14 cellular contexts compared by ENCODE assay signal in genomic region chr10:91711885-91712284, GRCh38.
DNase-seq lines count a peak whose midpoint lies in the region; ATAC-seq and TF ChIP-seq lines count a peak whose summit lies in the region.
"Had no signal": no experiment of that assay in that cellular context is flagged by ENCODE, and none has a peak within 500 bp of the region (broad histone marks: within the 10 kb centered on the region; RNA-seq: fewer than 3 reads in every experiment).

No MANE protein-coding gene starts in this region.

- H3K56ac ChIP-seq in IMR-90 (ENCODE audit: extremely low read depth, insufficient read depth, low read length) = no peak overlapping the region

- TF ChIP-seq RAD21 in IMR-90 (IDR thresholded peaks at IDR 0.05; ENCODE audit: low read length) = no peak

- H2AFZ ChIP-seq in IMR-90 (replicated peaks; ENCODE audit: low read length, poor library complexity) = peak overlapping the region; percentile 58

- peaks cover 4% of the 10 kb centered on the region; the same call in 1 of the 2 replicates for H3K4me1 ChIP-seq in IMR-90 (ENCODE audit: control insufficient read depth, insufficient read depth, low read length)
- H3K4me1 ChIP-seq: Caco-2 had no signal

- in situ Hi-C loops in IMR-90 (cut with MboI; ENCODE audit: low sequenced_read_pairs) = no loop called here

- H3K27ac ChIP-seq in IMR-90 (ENCODE audit: insufficient read depth, low read length) (no peak overlapping the region), substantia nigra (ENCODE audit: low read depth, low read length, poor library complexity, severe bottlenecking) (no peak overlapping the region)
- H3K27ac ChIP-seq: heart left ventricle had no signal

- H3K4me3 ChIP-seq in IMR-90 (ENCODE audit: insufficient read depth, low read depth, low read length) = no peak overlapping the region
- H3K4me3 ChIP-seq: heart left ventricle, skin epidermis had no signal

- H2BK20ac ChIP-seq in IMR-90 (ENCODE audit: low read depth, low read length) = no peak overlapping the region

- no peak overlapping the region for H3K14ac ChIP-seq in IMR-90 (replicated peaks; ENCODE audit: low read depth, low read length)

- ATAC-seq in GM19043 (IDR thresholded peaks at IDR 0.05; ENCODE audit: low read depth, unreplicated experiment) (peak; percentile 74), HG02623 (IDR thresholded peaks at IDR 0.05; ENCODE audit: unreplicated experiment) (peak; percentile 67), IMR-90 (ENCODE audit: low read depth) (no peak)
- no peak for ATAC-seq in activated naive CD4-positive, alpha-beta T cell treated with anti-CD3 and anti-CD28 coated beads, Interleukin-2, amount 50 U/mL, for 72 hours
- ATAC-seq: activated CD8-positive, alpha-beta T cell treated with anti-CD3 and anti-CD28 coated beads for 36 hours; heart left ventricle had no signal

- H3K4me2 ChIP-seq in IMR-90 (ENCODE audit: low read depth, low read length) = no peak overlapping the region; the same call in 1 of the 2 replicates

- BruUV-seq in IMR-90 (replicated peaks; lab: Mats Ljungman, UMichigan) = no TSS peak

- H3K9ac ChIP-seq in IMR-90 (ENCODE audit: low read depth, low read length) = no peak overlapping the region

- no peaks in the 10 kb centered on the region for H3K36me3 ChIP-seq in IMR-90 (ENCODE audit: control insufficient read depth, insufficient read depth, low read length)
- H3K36me3 ChIP-seq: heart left ventricle had no signal

- no peak overlapping the region for H2BK15ac ChIP-seq in IMR-90 (ENCODE audit: low read depth, low read length)

- POLR2A ChIA-PET in IMR-90 (lab: Charles Lee; ENCODE audit: unreplicated experiment) = no interaction called here

- no peak overlapping the region for H2AK9ac ChIP-seq in IMR-90 (replicated peaks; ENCODE audit: low read depth, low read length, poor library complexity)

- no peaks in the 10 kb centered on the region for H4K20me1 ChIP-seq in IMR-90 (ENCODE audit: insufficient read depth, low read length)

- peaks cover 3% of the 10 kb centered on the region; the same call in 1 of the 2 replicates for H3K27me3 ChIP-seq in IMR-90 (ENCODE audit: control insufficient read depth, insufficient read depth, low read length)
- H3K27me3 ChIP-seq: heart left ventricle had no signal

- no peaks in the 10 kb centered on the region for H3K9me3 ChIP-seq in IMR-90 (ENCODE audit: control insufficient read depth, insufficient read depth, low read length)
- H3K9me3 ChIP-seq: Caco-2 had no signal

- dilution Hi-C loops in IMR-90 (cut with HindIII; ENCODE audit: low sequenced_read_pairs, unreplicated experiment) = no loop called here

- peak overlapping the region; percentile 12 for H3K27ac Mint-ChIP-seq in progenitor cell of endocrine pancreas
- no peak overlapping the region for H3K27ac Mint-ChIP-seq in activated naive CD4-positive, alpha-beta T cell treated with anti-CD3 and anti-CD28 coated beads, Interleukin-2, amount 50 U/mL, for 72 hours
- H3K27ac Mint-ChIP-seq: activated CD8-positive, alpha-beta T cell treated with anti-CD3 and anti-CD28 coated beads for 36 hours; activated naive CD8-positive, alpha-beta T cell treated with anti-CD3 and anti-CD28 coated beads, Interleukin-2, amount 10 ng/mL, durations not matched to agents 7 days and 5 days had no signal

- no peaks in the 10 kb centered on the region for H3K36me3 Mint-ChIP-seq in progenitor cell of endocrine pancreas (ENCODE audit: insufficient read depth)
- no peaks in the 10 kb centered on the region for H3K36me3 Mint-ChIP-seq in activated naive CD4-positive, alpha-beta T cell treated with anti-CD3 and anti-CD28 coated beads, Interleukin-2, amount 50 U/mL, for 72 hours
- H3K36me3 Mint-ChIP-seq: activated naive CD8-positive, alpha-beta T cell treated with anti-CD3 and anti-CD28 coated beads, Interleukin-2, amount 10 ng/mL, durations not matched to agents 7 days and 5 days had no signal

- H2BK5ac ChIP-seq in IMR-90 (ENCODE audit: low read depth, low read length, poor library complexity, severe bottlenecking) = no peak overlapping the region

- no peak for DNase-seq in IMR-90
- no peak for DNase-seq in progenitor cell of endocrine pancreas (ENCODE audit: low spot score, unreplicated experiment)
- no peak for DNase-seq in activated CD4-positive, alpha-beta T cell treated with anti-CD3 and anti-CD28 coated beads, Interleukin-2, amount 50 U/mL, for 1 hour
- no peak for DNase-seq in DMS 273 treated with DMSO at 0.1 percent for 48 hours (lab: John Stamatoyannopoulos, UW)
- no peak for DNase-seq in activated naive CD4-positive, alpha-beta T cell treated with anti-CD3 and anti-CD28 coated beads, Interleukin-2, amount 50 U/mL, for 72 hours (ENCODE audit: low spot score in 2 of 2)
- DNase-seq in substantia nigra (lab: John Stamatoyannopoulos, UW) = no peak
- DNase-seq: activated CD8-positive, alpha-beta T cell treated with anti-CD3 and anti-CD28 coated beads for 36 hours; activated naive CD8-positive, alpha-beta T cell treated with anti-CD3 and anti-CD28 coated beads, Interleukin-2, amount 10 ng/mL, durations not matched to agents 7 days and 5 days; Caco-2; dorsolateral prefrontal cortex; heart left ventricle had no signal

- CTCF ChIA-PET in IMR-90 (lab: Yijun Ruan, JAX) = no interaction called here

- no peak overlapping the region for H3K23ac ChIP-seq in IMR-90 (ENCODE audit: low read depth, low read length)

- no peak overlapping the region for H4K5ac ChIP-seq in IMR-90 (ENCODE audit: low read depth, low read length)

- H3K9me3 Mint-ChIP-seq in progenitor cell of endocrine pancreas (ENCODE audit: low read depth) = no peaks in the 10 kb centered on the region
- H3K9me3 Mint-ChIP-seq in activated naive CD4-positive, alpha-beta T cell treated with anti-CD3 and anti-CD28 coated beads, Interleukin-2, amount 50 U/mL, for 72 hours = no peaks in the 10 kb centered on the region
- H3K9me3 Mint-ChIP-seq: activated CD8-positive, alpha-beta T cell treated with anti-CD3 and anti-CD28 coated beads for 36 hours; activated naive CD8-positive, alpha-beta T cell treated with anti-CD3 and anti-CD28 coated beads, Interleukin-2, amount 10 ng/mL, durations not matched to agents 7 days and 5 days had no signal

- no peak overlapping the region for H4K8ac ChIP-seq in IMR-90 (ENCODE audit: low read depth in 2 of 2, low read length in 2 of 2)

- no peak overlapping the region for H2BK120ac ChIP-seq in IMR-90 (ENCODE audit: low read depth, low read length)

- no peak overlapping the region; the same call in 1 of the 2 replicates for H3K18ac ChIP-seq in IMR-90 (ENCODE audit: low read depth, low read length)

- intact Hi-C loops in IMR-90 (cut with micrococcal nuclease) = no loop called here

- H3K27me3 Mint-ChIP-seq in progenitor cell of endocrine pancreas = no peaks in the 10 kb centered on the region

- H2AK5ac ChIP-seq in IMR-90 (ENCODE audit: low read depth, low read length) = no peak overlapping the region

- no peak for TF ChIP-seq CTCF in IMR-90 (conservative IDR thresholded peaks at IDR 0.05; ENCODE audit: low read depth, low read length)
- no peak for TF ChIP-seq CTCF in progenitor cell of endocrine pancreas (IDR thresholded peaks at IDR 0.05; ENCODE audit: unreplicated experiment)

- H3K79me1 ChIP-seq in IMR-90 (ENCODE audit: low read depth in 1 of 2, low read length in 2 of 2) = no peaks in the 10 kb centered on the region

- no peak overlapping the region for H3K4ac ChIP-seq in IMR-90 (ENCODE audit: low read depth, low read length)

- H3K4me3 Mint-ChIP-seq in progenitor cell of endocrine pancreas (ENCODE audit: low read depth) = no peak overlapping the region
- H3K4me3 Mint-ChIP-seq: activated CD8-positive, alpha-beta T cell treated with anti-CD3 and anti-CD28 coated beads for 36 hours; activated naive CD8-positive, alpha-beta T cell treated with anti-CD3 and anti-CD28 coated beads, Interleukin-2, amount 10 ng/mL, durations not matched to agents 7 days and 5 days had no signal

- no peaks in the 10 kb centered on the region for H3K9me1 ChIP-seq in IMR-90 (ENCODE audit: insufficient read depth, low read length)

- H4K91ac ChIP-seq in IMR-90 (ENCODE audit: insufficient read depth, low read depth, low read length) = no peak overlapping the region

- no peaks in the 10 kb centered on the region for H3K4me1 Mint-ChIP-seq in progenitor cell of endocrine pancreas (ENCODE audit: low read depth)
- H3K4me1 Mint-ChIP-seq: activated naive CD8-positive, alpha-beta T cell treated with anti-CD3 and anti-CD28 coated beads, Interleukin-2, amount 10 ng/mL, durations not matched to agents 7 days and 5 days had no signal

- TF ChIP-seq POLR2A in IMR-90 (IDR thresholded peaks at IDR 0.05; ENCODE audit: low read depth, low read length) = no peak

TF ChIP-seq in IMR-90, 13 proteins besides CTCF, POLR2A, EP300 and RAD21:
- no peak for TF ChIP-seq RFX5 (IDR thresholded peaks at IDR 0.05; ENCODE audit: low read depth, low read length)
TF ChIP-seq in IMR-90: peak in this region for 0.

Comparison
In these comparisons a context has a peak if more than half of its experiments do, and no peak if none do; other contexts are left out.
1. ATAC-seq: peak in GM19043 (single experiment) and HG02623 (single experiment); none in IMR-90 (single experiment) and activated naive CD4-positive, alpha-beta T cell treated with anti-CD3 and anti-CD28 coated beads, Interleukin-2, amount 50 U/mL, for 72 hours (0 of 2).